12 cellular contexts compared by ENCODE assay signal in the genomic region with DNA sequence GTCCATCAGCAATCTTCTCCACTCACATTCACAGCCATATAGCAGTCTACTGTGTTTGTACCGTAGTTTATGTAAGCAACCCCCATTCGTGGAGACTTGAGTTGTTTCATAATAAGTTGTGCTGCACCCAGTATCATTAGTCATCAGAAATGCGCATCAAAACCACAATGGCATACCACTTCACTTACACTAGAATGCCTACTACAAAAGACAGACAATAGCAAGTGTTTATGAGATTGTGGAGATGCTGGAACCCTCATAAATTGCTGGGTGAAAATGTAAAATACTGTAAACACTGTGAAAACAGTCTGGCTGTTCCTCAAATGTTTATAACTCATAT.
DNase-seq lines count a peak whose midpoint lies in the region; ATAC-seq, FAIRE-seq and TF ChIP-seq lines count a peak whose summit lies in the region.
"Had no signal": no experiment of that assay in that cellular context is flagged by ENCODE, and none has a peak within 500 bp of the region (broad histone marks: within the 10 kb centered on the region; RNA-seq: fewer than 3 reads in every experiment).

No MANE protein-coding gene starts in this region.

- peaks cover 59% of the 10 kb centered on the region for H3K36me3 Mint-ChIP-seq in nephron progenitor cell (ENCODE audit: low read depth)

- no peak overlapping the region for H3K4me3 Mint-ChIP-seq in nephron progenitor cell
- H3K4me3 Mint-ChIP-seq: activated naive CD8-positive, alpha-beta T cell; H9; WTC11 had no signal

- TF ChIP-seq RAD21 in A549 (conservative IDR thresholded peaks at IDR 0.05 in 1 of 2, IDR thresholded peaks at IDR 0.05 in 1 of 2) = 0 out of 5 replicates have a peak, but pooled peaks of 1 of the 2 experiments have one; percentile 14

- POLR2A ChIA-PET in A549 (lab: Yijun Ruan, JAX) = no interaction called here

- TF ChIP-seq EP300 in A549 (IDR thresholded peaks at IDR 0.05) = 0 out of 5 replicates have a peak, but pooled peaks of 1 of the 2 experiments have one; percentile 24

- in situ Hi-C loops in SK-MEL-5 (cut with HindIII; ENCODE audit: low pct_unique_long_range_greater_than_20kb, low sequenced_read_pairs) = no loop called here

- H3K4me3 ChIP-seq in A549 (no peak overlapping the region), fibroblast of the aortic adventitia (ENCODE audit: low read depth, low read length) (no peak overlapping the region)

- H3K9me3 ChIP-seq in A549 = no peaks in the 10 kb centered on the region

- no peaks in the 10 kb centered on the region for H3K9me3 Mint-ChIP-seq in nephron progenitor cell
- H3K9me3 Mint-ChIP-seq: H9, WTC11 had no signal

- H3K27me3 Mint-ChIP-seq in nephron progenitor cell (ENCODE audit: low read depth, poor library complexity) = no peaks in the 10 kb centered on the region
- H3K27me3 Mint-ChIP-seq: activated naive CD8-positive, alpha-beta T cell had no signal

- ATAC-seq in A549 (peak; percentile 94 to 95), HG03439 (IDR thresholded peaks at IDR 0.05; ENCODE audit: unreplicated experiment) (no peak)
- ATAC-seq: WTC11 had no signal

- H3K27ac Mint-ChIP-seq in nephron progenitor cell = no peak overlapping the region
- H3K27ac Mint-ChIP-seq: activated naive CD8-positive, alpha-beta T cell had no signal

- no peak for TF ChIP-seq CTCF in A549 (IDR thresholded peaks at IDR 0.05)
- no peak for TF ChIP-seq CTCF in fibroblast of the aortic adventitia (IDR thresholded peaks at IDR 0.05; ENCODE audit: insufficient read depth, low read length)
- no peak for TF ChIP-seq CTCF in nephron progenitor cell (IDR thresholded peaks at IDR 0.05)

- CTCF ChIA-PET in A549 (lab: Yijun Ruan, JAX) = no interaction called here

- peak overlapping the region; percentile 69 for H3K4me2 ChIP-seq in A549

- H3K27ac ChIP-seq in A549 (peak overlapping the region; percentile 59 to 78), substantia nigra (ENCODE audit: low read depth, low read length, poor library complexity, severe bottlenecking) (no peak overlapping the region)
- H3K27ac ChIP-seq: C4-2B had no signal

- peak; percentile 55 to 89 for DNase-seq in A549 (ENCODE audit: low read depth in 1 of 2, low spot score in 1 of 2)
- peak; percentile 83 for DNase-seq in HS-27A (ENCODE audit: low read depth)
- peak; percentile 5 for DNase-seq in SK-MEL-5 (ENCODE audit: low read depth, low spot score)
- peak; percentile 98 for DNase-seq in fibroblast of the aortic adventitia (ENCODE audit: low read depth)
- DNase-seq in substantia nigra (lab: John Stamatoyannopoulos, UW) = no peak
- no peak for DNase-seq in central memory CD4-positive, alpha-beta T cell
- no peak for DNase-seq in nephron progenitor cell
- DNase-seq: H9 had no signal

- no peak for FAIRE-seq in A549 (lab: Jason Lieb, UNC)

- no peak for TF ChIP-seq POLR2A in A549 (IDR thresholded peaks at IDR 0.05; ENCODE audit: low read length)

- WGBS in A549 (ENCODE audit: missing lambda C conversion rate) = 10% methylated on average over 3 of the region's 3 CpGs

- H3K4me1 ChIP-seq in A549 = peaks cover 49% of the 10 kb centered on the region

- peaks cover 7% of the 10 kb centered on the region for H3K4me1 Mint-ChIP-seq in nephron progenitor cell

TF ChIP-seq in A549, 52 proteins besides CTCF, POLR2A, EP300 and RAD21:
- TF ChIP-seq FOSL2 (IDR thresholded peaks at IDR 0.05) (no peak), FOSL2 (CRISPR knock-in tag; IDR thresholded peaks at IDR 0.05) (peak; percentile 92), JUNB (IDR thresholded peaks at IDR 0.05) (peak; percentile 39; the same call in 1 of the 2 replicates), MAFK (IDR thresholded peaks at IDR 0.05; ENCODE audit: partially characterized antibody) (peak; percentile 52), CEBPB (IDR thresholded peaks at IDR 0.05) (peak in 1 of 2 experiments; percentile 91; a peak in 2 of 4 replicates), FOXS1 (CRISPR knock-in tag; IDR thresholded peaks at IDR 0.05) (no peak), MAX (IDR thresholded peaks at IDR 0.05) (peak; percentile 69), MAZ (IDR thresholded peaks at IDR 0.05; ENCODE audit: borderline replicate concordance, low read depth, low read length) (no peak), ZFP36 (IDR thresholded peaks at IDR 0.05; ENCODE audit: borderline replicate concordance, partially characterized antibody) (no peak), GATA3 (IDR thresholded peaks at IDR 0.05; ENCODE audit: borderline replicate concordance) (peak; percentile 87), RNF2 (IDR thresholded peaks at IDR 0.05; ENCODE audit: borderline replicate concordance, low read depth) (no peak)
TF ChIP-seq in A549: peak in this region for 6.

Comparison
In these comparisons a context has a peak if more than half of its experiments do, and no peak if none do; other contexts are left out.
1. DNase-seq: peak in A549 (2 of 2), HS-27A (single experiment), SK-MEL-5 (single experiment) and fibroblast of the aortic adventitia (single experiment); none in substantia nigra (0 of 49), central memory CD4-positive, alpha-beta T cell (single experiment) and nephron progenitor cell (single experiment).